ENCODE assay signal across 21 cellular contexts in genomic region chr17:68656666-68657065, GRCh38. TPM values are rescaled to one million over a fixed set of nuclear protein-coding genes. Genes with fewer than 3 reads are reported as not detected.
"Had no signal": no experiment of that assay in that cellular context is flagged by ENCODE, and none has a peak within 500 bp of the region (broad histone marks: within the 10 kb centered on the region; RNA-seq: fewer than 3 reads in every experiment).

No MANE protein-coding gene starts in this region.

- H3K9ac ChIP-seq: neural progenitor cell had no signal

- DNase-seq: activated CD4-positive, alpha-beta T cell treated with anti-CD3 and anti-CD28 coated beads, Interleukin-2, amount 10 ng/mL, durations not matched to agents 7 days and 5 days; activated CD4-positive, CD25-positive, alpha-beta regulatory T cell; activated CD8-positive, alpha-beta T cell treated with anti-CD3 and anti-CD28 coated beads for 36 hours; activated T-cell treated with anti-CD3 and anti-CD28 coated beads, Interleukin-2, amount 50 U/mL, for 24 hours; aorta; dermis blood vessel endothelial cell; effector memory CD4-positive, alpha-beta T cell; glutamatergic neuron; naive B cell; stimulated activated CD4-positive, alpha-beta T cell treated with anti-CD3 and anti-CD28 coated beads, Interleukin-4, amount 100 ng/mL, for 4 hours; stimulated activated naive CD8-positive, alpha-beta T cell treated with anti-CD3 and anti-CD28 coated beads, Interleukin-15, Interleukin-2, amounts not matched to agents 100 U/mL and 50 U/mL, for 24 hours; T1000 had no signal

- H3K4me2 ChIP-seq: hepatocyte, neural progenitor cell had no signal

- H3K36me3 ChIP-seq: neural progenitor cell, prostate gland, thyroid gland had no signal

- ATAC-seq: activated CD8-positive, alpha-beta T cell treated with anti-CD3 and anti-CD28 coated beads for 36 hours; activated naive CD4-positive, alpha-beta T cell treated with anti-CD3 and anti-CD28 coated beads, Interleukin-2, amount 50 U/mL, for 72 hours; activated T-helper 17 cell treated with anti-CD3 and anti-CD28 coated beads, Interleukin-2, amount 50 U/mL, for 72 hours; esophagus mucosa; stimulated activated naive CD8-positive, alpha-beta T cell treated with anti-CD3 and anti-CD28 coated beads, Interleukin-15, Interleukin-2, amounts not matched to agents 100 U/mL and 50 U/mL, for 24 hours had no signal

- H3K27me3 ChIP-seq: hepatocyte, neural progenitor cell, thyroid gland had no signal

- H2AFZ ChIP-seq: hepatocyte, neural progenitor cell had no signal

- H3K27ac ChIP-seq: hepatocyte, neural progenitor cell, prostate gland had no signal

- H3K79me2 ChIP-seq: hepatocyte had no signal

- H3K4me1 ChIP-seq: neural progenitor cell, prostate gland had no signal

- H3K4me3 ChIP-seq: hepatocyte, neural progenitor cell, prostate gland, thyroid gland had no signal

- H3K9me3 ChIP-seq: prostate gland, thyroid gland had no signal

RNA-seq across cellular contexts. Expression of gene FAM20A, which starts 55.5 kb away (rescaled TPM):
- total RNA-seq: activated CD4-positive, alpha-beta T cell treated with anti-CD3 and anti-CD28 coated beads, Interleukin-2, amount 10 ng/mL, durations not matched to agents 7 days and 5 days; activated CD8-positive, alpha-beta T cell treated with anti-CD3 and anti-CD28 coated beads for 36 hours; activated naive CD4-positive, alpha-beta T cell treated with anti-CD3 and anti-CD28 coated beads, Interleukin-2, amount 50 U/mL, for 72 hours; activated T-helper 17 cell treated with anti-CD3 and anti-CD28 coated beads, Interleukin-2, amount 50 U/mL, for 72 hours; dermis blood vessel endothelial cell; endothelial cell of umbilical vein; osteocyte had no signal
- polyA plus RNA-seq: endothelial cell of umbilical vein had no signal
